ENCODE assay signal across 13 cellular contexts in the genomic region with DNA sequence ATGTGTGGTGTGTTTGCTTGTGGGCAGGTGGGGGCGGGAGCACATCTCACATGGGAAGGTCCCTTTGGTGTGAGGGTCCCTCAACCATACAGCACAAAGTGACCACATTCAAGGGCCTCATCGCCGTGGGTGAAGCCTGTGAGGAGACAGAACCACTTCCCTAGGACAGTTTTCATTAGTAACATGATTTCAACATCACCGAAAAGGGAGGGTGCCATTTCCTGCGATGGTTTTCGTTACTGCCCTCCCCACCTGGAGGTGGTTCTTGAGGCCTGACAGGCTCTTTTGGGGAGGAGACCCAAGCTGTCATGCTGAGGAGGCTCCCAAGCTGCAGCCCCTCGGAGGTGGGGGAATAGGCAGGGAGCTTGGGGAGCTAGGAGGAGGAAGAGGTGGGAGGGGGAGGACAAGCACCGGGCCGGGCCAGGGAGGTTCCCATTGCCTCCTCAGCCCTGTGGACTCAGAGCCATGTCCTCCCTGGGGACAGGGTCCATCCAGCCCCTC. TPM values are rescaled to one million over a fixed set of nuclear protein-coding genes. Genes with fewer than 3 reads are reported as not detected.
DNase-seq lines count a peak whose midpoint lies in the region; ATAC-seq and TF ChIP-seq lines count a peak whose summit lies in the region.
"Had no signal": no experiment of that assay in that cellular context is flagged by ENCODE, and none has a peak within 500 bp of the region (broad histone marks: within the 10 kb centered on the region; RNA-seq: fewer than 3 reads in every experiment).

No MANE protein-coding gene starts in this region.

- CTCF ChIA-PET in GM10248 (lab: Yijun Ruan, JAX): interaction anchor here (1.0 to 2.2 kb wide), 3 partner anchors 10 to 154 kb away, joined by 3 to 6 read pairs (median 4); partner anchors contain the start of gene GPR142

- POLR2A ChIA-PET in GM10248 (lab: Yijun Ruan, JAX): no interaction called here

- no peaks in the 10 kb centered on the region for H3K27me3 ChIP-seq in skeletal muscle tissue (ENCODE audit: control insufficient read depth in 3 of 3, insufficient read depth in 3 of 3, low read length in 3 of 3)

- H3K27ac ChIP-seq in skeletal muscle tissue (ENCODE audit: low read depth, low read length): peak overlapping the region; percentile 70

- peaks cover 0 to 5% (median 0%) of the 10 kb centered on the region in 3 donors for H3K9me3 ChIP-seq in skeletal muscle tissue (ENCODE audit: control insufficient read depth in 3 of 3, low read length in 3 of 3)

- intact Hi-C loops in cardiac septum (cut with DNase I): no loop called here

- peak; percentile 66 for DNase-seq in GM10248 (ENCODE audit: extremely low spot score)
- peak; percentile 85 for DNase-seq in NOMO-1 treated with DMSO at 0.1 percent for 48 hours (lab: John Stamatoyannopoulos, UW; ENCODE audit: unreplicated experiment)
- peak; percentile 77 for DNase-seq in cardiac septum (ENCODE audit: low spot score)
- no peak for DNase-seq in NCI-H1092 (lab: John Stamatoyannopoulos, UW)
- no peak for DNase-seq in H4 (ENCODE audit: low spot score)
- DNase-seq: central memory CD4-positive, alpha-beta T cell; naive thymus-derived CD8-positive, alpha-beta T cell; NCI-H2081; stimulated activated CD4-positive, alpha-beta T cell treated with anti-CD3 and anti-CD28 coated beads, Interleukin-2, amount 100 ng/mL, for 24 hours had no signal

- H3K9ac ChIP-seq in skeletal muscle tissue (ENCODE audit: low read depth in 1 of 3, low read length in 3 of 3): peak overlapping the region in 1 of 3 donors; percentile 25

- H3K4me1 ChIP-seq in skeletal muscle tissue (ENCODE audit: control insufficient read depth in 3 of 3, insufficient read depth in 3 of 3, low read length in 3 of 3): no peaks in the 10 kb centered on the region

- no peaks in the 10 kb centered on the region for H3K36me3 ChIP-seq in skeletal muscle tissue (ENCODE audit: control insufficient read depth in 3 of 3, insufficient read depth in 3 of 3, low read length in 3 of 3)

- no peak overlapping the region for H3K4me3 ChIP-seq in skeletal muscle tissue (ENCODE audit: low read length in 3 of 3)

- no peak for TF ChIP-seq CTCF in GM10248 (IDR thresholded peaks at IDR 0.05; ENCODE audit: control extremely low read depth, extremely low read depth, low read depth, missing control alignments)

- ATAC-seq in GM18868 (IDR thresholded peaks at IDR 0.05; ENCODE audit: unreplicated experiment): no peak
- ATAC-seq in HG02678 (IDR thresholded peaks at IDR 0.05; ENCODE audit: unreplicated experiment): no peak
- ATAC-seq: naive thymus-derived CD8-positive, alpha-beta T cell had no signal

RNA-seq across cellular contexts. Expression of gene CD300LB, which starts 9.5 kb away (rescaled TPM):
- not detected for total RNA-seq in cardiac septum
- not detected for total RNA-seq in skeletal muscle tissue
- total RNA-seq in H4 (2014; rRNA removed; shearing (Covaris generic)): not detected in 2 replicates
- total RNA-seq: naive thymus-derived CD8-positive, alpha-beta T cell; SK-MEL-5 had no signal

RNA-seq across cellular contexts. Expression of gene CD300C, which starts 24.2 kb away (rescaled TPM):
- total RNA-seq in cardiac septum: 0.24 TPM
- total RNA-seq in skeletal muscle tissue: under 0.01 TPM
- 0.37 and 0.45 TPM in 2 replicates for total RNA-seq in H4 (2014; rRNA removed; shearing (Covaris generic))
- total RNA-seq: naive thymus-derived CD8-positive, alpha-beta T cell had no signal

RNA-seq across cellular contexts. Expression of gene CD300H, which starts 45.6 kb away (rescaled TPM):
- total RNA-seq in cardiac septum (not detected), skeletal muscle tissue (not detected)
- 0.78 TPM in 1 of 2 replicates, not detected in the other for total RNA-seq in H4 (2014; rRNA removed; shearing (Covaris generic))
- total RNA-seq: naive thymus-derived CD8-positive, alpha-beta T cell; SK-MEL-5 had no signal

RNA-seq across cellular contexts. Expression of gene CD300A, which starts 55.3 kb away (rescaled TPM):
- total RNA-seq in cardiac septum: 2.6 TPM
- 1.0 TPM for total RNA-seq in skeletal muscle tissue
- total RNA-seq in H4 (2014; rRNA removed; shearing (Covaris generic)): not detected in 2 replicates
- total RNA-seq: SK-MEL-5 had no signal

Comparison
In these comparisons a context has a peak if more than half of its experiments do, and no peak if none do; other contexts are left out.
1. DNase-seq: peak in GM10248 (single experiment), NOMO-1 treated with DMSO at 0.1 percent for 48 hours (single experiment) and cardiac septum (single experiment); none in NCI-H1092 (single experiment) and H4 (single experiment).